Comparison of ENCODE assay signal across 23 cellular contexts in the genomic region with DNA sequence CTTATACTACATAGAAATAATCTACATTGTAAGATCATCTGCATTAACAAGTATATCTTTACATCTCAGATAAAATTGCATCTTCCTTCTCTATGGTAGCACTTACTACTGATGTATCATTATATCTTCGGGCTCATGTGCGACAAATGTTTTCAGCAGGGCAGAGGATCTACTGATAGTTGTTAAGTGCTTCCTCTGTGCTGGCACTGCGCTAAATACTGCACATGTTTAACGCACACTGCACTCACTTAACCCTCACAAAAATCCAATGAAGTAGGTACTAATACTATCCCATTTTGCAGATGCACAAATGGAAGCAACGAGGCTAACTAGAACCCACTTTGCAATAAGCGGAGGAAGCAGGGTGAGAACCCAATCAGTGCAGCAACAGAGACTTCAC.
DNase-seq lines count a peak whose midpoint lies in the region; ATAC-seq, FAIRE-seq and TF ChIP-seq lines count a peak whose summit lies in the region.
"Had no signal": no experiment of that assay in that cellular context is flagged by ENCODE, and none has a peak within 500 bp of the region (broad histone marks: within the 10 kb centered on the region; RNA-seq: fewer than 3 reads in every experiment).

No MANE protein-coding gene starts in this region.

- H4K8ac ChIP-seq in mesenchymal stem cell (ENCODE audit: low read length) = no peak overlapping the region

- H3K27me3 ChIP-seq in BE2C (no peaks in the 10 kb centered on the region), endocrine pancreas (ENCODE audit: control insufficient read depth, insufficient read depth, low read length) (no peaks in the 10 kb centered on the region), mesenchymal stem cell (ENCODE audit: control insufficient read depth in 1 of 2, insufficient read depth in 1 of 2, low read length in 2 of 2) (no peaks in the 10 kb centered on the region)
- H3K27me3 ChIP-seq: BLaER1 treated with 17β-estradiol and CSF1 and Interleukin-3, amounts not matched to agents 10 nM and 100 nM had no signal

- WGBS in mesenchymal stem cell = 97% methylated on average over 6 of the region's 6 CpGs

- FAIRE-seq in H54 (lab: Jason Lieb, UNC) (peak; percentile 33), HTR-8/SVneo (lab: Jason Lieb, UNC) (peak; percentile 13)
- FAIRE-seq: A204.1, D721Med, G401.6, GM12891, GM19239 had no signal

- H3K27ac ChIP-seq in mesenchymal stem cell (ENCODE audit: low read length, poor library complexity, severe bottlenecking) = no peak overlapping the region
- H3K27ac ChIP-seq: BLaER1 treated with 17β-estradiol and CSF1 and Interleukin-3, amounts not matched to agents 10 nM and 100 nM; C4-2B had no signal

- H2AK5ac ChIP-seq in mesenchymal stem cell (ENCODE audit: low read length, severe bottlenecking) = no peak overlapping the region

- H2BK5ac ChIP-seq in mesenchymal stem cell (ENCODE audit: low read depth, low read length, poor library complexity, severe bottlenecking) = no peak overlapping the region

- H3K79me1 ChIP-seq in mesenchymal stem cell (replicated peaks; ENCODE audit: low read length, poor library complexity, severe bottlenecking) = no peaks in the 10 kb centered on the region

- no peaks in the 10 kb centered on the region for H3K9me3 ChIP-seq in BE2C
- H3K9me3 ChIP-seq in endocrine pancreas (ENCODE audit: control insufficient read depth, low read length) = no peaks in the 10 kb centered on the region
- no peaks in the 10 kb centered on the region for H3K9me3 ChIP-seq in mesenchymal stem cell (ENCODE audit: control insufficient read depth, low read length)
- H3K9me3 ChIP-seq: Caco-2 had no signal

- no peak for TF ChIP-seq CTCF in BE2C (IDR thresholded peaks at IDR 0.05; ENCODE audit: low read depth, low read length)

- H4K91ac ChIP-seq in mesenchymal stem cell (ENCODE audit: low read length) = no peak overlapping the region

- H3K23ac ChIP-seq in mesenchymal stem cell (ENCODE audit: low read length in 2 of 2) = no peak overlapping the region

- no peak overlapping the region for H2BK12ac ChIP-seq in mesenchymal stem cell (ENCODE audit: low read length in 2 of 2)

- H2BK15ac ChIP-seq in mesenchymal stem cell (ENCODE audit: low read depth, poor library complexity, severe bottlenecking) = no peak overlapping the region

- TF ChIP-seq POLR2A in H54 (IDR thresholded peaks at IDR 0.05; ENCODE audit: low read depth, low read length) = no peak

- H3K4ac ChIP-seq in mesenchymal stem cell (ENCODE audit: low read depth in 1 of 2, low read length in 2 of 2) = no peak overlapping the region

- DNase-seq in BE2C (peak; percentile 20), H54 (ENCODE audit: insufficient read length, low spot score) (no peak), HTR-8/SVneo (ENCODE audit: insufficient read length, low spot score) (no peak), mesenchymal stem cell (no peak)
- DNase-seq in activated T-cell treated with anti-CD3 and anti-CD28 coated beads, Interleukin-2, amount 50 U/mL, for 1 hour = no peak
- DNase-seq: 8988T; ACHN; Caco-2; Calu3; CD4-positive, alpha-beta T cell; CD8-positive, alpha-beta T cell; DMS79 treated with DMSO at 0.1 percent for 48 hours; GF-D8 had no signal

- H3K9ac ChIP-seq in endocrine pancreas (ENCODE audit: control insufficient read depth, insufficient read depth, low read length) (no peak overlapping the region), mesenchymal stem cell (ENCODE audit: low read length) (no peak overlapping the region)
- H3K9ac ChIP-seq: BLaER1 treated with 17β-estradiol and CSF1 and Interleukin-3, amounts not matched to agents 10 nM and 100 nM had no signal

- ATAC-seq in GM18870 (IDR thresholded peaks at IDR 0.05; ENCODE audit: unreplicated experiment) (no peak), HG03439 (IDR thresholded peaks at IDR 0.05; ENCODE audit: unreplicated experiment) (no peak)
- ATAC-seq: CD8-positive, alpha-beta T cell had no signal

- H3K36me3 ChIP-seq in BE2C = no peaks in the 10 kb centered on the region
- no peaks in the 10 kb centered on the region for H3K36me3 ChIP-seq in endocrine pancreas (ENCODE audit: control insufficient read depth, insufficient read depth, low read length)
- H3K36me3 ChIP-seq in mesenchymal stem cell (ENCODE audit: control insufficient read depth in 1 of 2, insufficient read depth in 2 of 2, low read depth in 1 of 2, low read length in 2 of 2) = no peaks in the 10 kb centered on the region
- H3K36me3 ChIP-seq: BLaER1 treated with 17β-estradiol and CSF1 and Interleukin-3, amounts not matched to agents 10 nM and 100 nM had no signal

- H3K4me3 ChIP-seq in BE2C (ENCODE audit: low read depth, low read length) (no peak overlapping the region; the same call in 1 of the 2 replicates), endocrine pancreas (ENCODE audit: control insufficient read depth, insufficient read depth, low read length) (peak overlapping the region; percentile 62), mesenchymal stem cell (ENCODE audit: insufficient read depth in 1 of 2, low read depth in 1 of 2, low read length in 2 of 2) (no peak overlapping the region)
- H3K4me3 ChIP-seq: BLaER1 treated with 17β-estradiol and CSF1 and Interleukin-3, amounts not matched to agents 10 nM and 100 nM had no signal

- no peak overlapping the region for H2AFZ ChIP-seq in mesenchymal stem cell (ENCODE audit: low read depth, low read length)

- no peaks in the 10 kb centered on the region for H3K4me1 ChIP-seq in BE2C
- H3K4me1 ChIP-seq in endocrine pancreas (ENCODE audit: control insufficient read depth, insufficient read depth, low read length) = peaks cover 25% of the 10 kb centered on the region
- H3K4me1 ChIP-seq in mesenchymal stem cell (ENCODE audit: control insufficient read depth, insufficient read depth, low read depth, low read length) = no peaks in the 10 kb centered on the region
- H3K4me1 ChIP-seq: BLaER1 treated with 17β-estradiol and CSF1 and Interleukin-3, amounts not matched to agents 10 nM and 100 nM had no signal

- no peak overlapping the region for H3K4me2 ChIP-seq in mesenchymal stem cell (ENCODE audit: low read length, poor library complexity, severe bottlenecking)
- H3K4me2 ChIP-seq: BLaER1 treated with 17β-estradiol and CSF1 and Interleukin-3, amounts not matched to agents 10 nM and 100 nM had no signal

- H3K14ac ChIP-seq in mesenchymal stem cell (ENCODE audit: low read length in 2 of 2) = no peak overlapping the region

- no peak overlapping the region for H2BK120ac ChIP-seq in mesenchymal stem cell (ENCODE audit: low read depth, low read length)

- H3K18ac ChIP-seq in mesenchymal stem cell (ENCODE audit: low read depth in 1 of 2, low read length in 2 of 2) = no peak overlapping the region
